ENCODE assay signal across 10 cellular contexts in the genomic region with DNA sequence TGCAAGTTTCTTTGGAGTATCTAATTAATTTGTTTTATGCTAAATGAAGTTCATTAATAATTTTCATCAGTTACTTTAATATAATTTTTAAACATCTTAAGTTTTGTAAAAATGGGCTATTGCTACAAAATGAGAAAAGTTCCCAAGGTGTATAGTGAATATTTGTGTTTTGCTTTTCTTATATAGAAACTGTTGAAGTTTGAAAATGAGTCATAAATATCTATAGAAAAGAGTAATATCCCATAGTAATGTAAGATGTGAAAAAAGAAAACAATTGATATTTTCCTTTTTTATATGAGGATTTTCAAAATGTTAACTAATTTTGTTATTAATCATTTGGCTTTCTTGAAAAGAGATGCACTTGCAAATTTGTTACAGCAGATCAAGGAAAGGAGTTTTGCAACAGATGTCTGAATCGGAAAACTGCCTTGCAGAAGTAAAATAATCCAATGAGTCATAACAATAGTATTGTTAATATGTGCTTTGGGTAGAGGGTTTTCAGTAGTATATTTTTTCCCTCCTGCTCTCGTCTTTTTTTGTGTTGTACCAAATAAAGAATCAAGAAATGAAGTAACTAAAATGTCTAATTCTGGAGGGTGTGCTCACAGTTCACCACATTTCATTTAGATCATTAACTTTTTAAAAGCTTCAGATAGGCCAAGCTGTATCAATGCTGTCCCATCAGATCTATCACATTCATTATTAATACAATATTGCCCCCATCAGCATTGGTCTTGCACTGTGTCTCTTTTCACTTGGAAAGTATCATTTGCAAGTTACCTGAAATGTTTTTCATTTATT. TPM values are rescaled to one million over a fixed set of nuclear protein-coding genes. Genes with fewer than 3 reads are reported as not detected.
DNase-seq lines count a peak whose midpoint lies in the region; ATAC-seq and TF ChIP-seq lines count a peak whose summit lies in the region.
"Had no signal": no experiment of that assay in that cellular context is flagged by ENCODE, and none has a peak within 500 bp of the region (broad histone marks: within the 10 kb centered on the region; RNA-seq: fewer than 3 reads in every experiment).

No MANE protein-coding gene starts in this region.

- H4K8ac ChIP-seq in H9 (replicated peaks; ENCODE audit: insufficient read length, low read depth, low read length): no peak overlapping the region

- 0 out of 3 replicates have a peak, but pooled peaks have one; percentile 10 for TF ChIP-seq CTCF in H9 (conservative IDR thresholded peaks at IDR 0.05)
- peak; percentile 11 for TF ChIP-seq CTCF in hepatocyte (IDR thresholded peaks at IDR 0.05; ENCODE audit: poor library complexity)
- TF ChIP-seq CTCF in spleen (IDR thresholded peaks at IDR 0.05 in 8 of 11, conservative IDR thresholded peaks at IDR 0.05 in 3 of 11): no peak

- H3K27me3 ChIP-seq in H9 (ENCODE audit: insufficient read depth, low read length) (no peaks in the 10 kb centered on the region), hepatocyte (no peaks in the 10 kb centered on the region), spleen (replicated peaks in 1 of 7) (no peaks in the 10 kb centered on the region)
- H3K27me3 ChIP-seq: esophagus squamous epithelium had no signal

- DNase-seq in H9 (no peak), HT1080 (ENCODE audit: low read depth) (peak; percentile 65), hepatocyte (ENCODE audit: low spot score) (no peak), spleen (no peak), HT-29 (ENCODE audit: low spot score) (no peak), NCI-H146 (lab: John Stamatoyannopoulos, UW) (no peak)
- no peak for DNase-seq in activated naive CD8-positive, alpha-beta T cell treated with anti-CD3 and anti-CD28 coated beads, Interleukin-2, amount 50 U/mL, for 24 hours
- DNase-seq: activated B cell treated with CpG ODN at 0.5 μM for 24 hours, esophagus squamous epithelium had no signal

- no peak overlapping the region for H2BK5ac ChIP-seq in H9 (ENCODE audit: insufficient read length, low read length)

- no peak overlapping the region for H3K56ac ChIP-seq in H9 (ENCODE audit: insufficient read length, low read depth, low read length)

- H3K14ac ChIP-seq in H9 (ENCODE audit: insufficient read depth, low read length): no peak overlapping the region

- no CpG with 5 or more reads among the region's 2 CpGs for WGBS in H9 (ENCODE audit: extremely low coverage, insufficient read length, low lambda C conversion rate)
- 77% methylated on average over 2 of the region's 2 CpGs for WGBS in hepatocyte (ENCODE audit: low lambda C conversion rate, missing lambda C conversion rate)
- WGBS in spleen, 5 donors: 43 to 75% (median 54%) methylated on average over 2 of the region's 2 CpGs

- H3K4me3 Mint-ChIP-seq in H9: no peak overlapping the region
- no peak overlapping the region for H3K4me3 Mint-ChIP-seq in activated naive CD8-positive, alpha-beta T cell treated with anti-CD3 and anti-CD28 coated beads, Interleukin-2, amount 50 U/mL, for 24 hours
- H3K4me3 Mint-ChIP-seq: activated B cell treated with CpG ODN at 0.5 μM for 24 hours had no signal

- intact Hi-C loops in spleen (cut with DNase I; ENCODE audit: low total_unique reads): no loop called here

- no peak overlapping the region for H2BK15ac ChIP-seq in H9 (ENCODE audit: low read depth, low read length)

- H3K9me2 ChIP-seq in hepatocyte (replicated peaks; ENCODE audit: insufficient read depth): no peaks in the 10 kb centered on the region

- no peak overlapping the region for H4K5ac ChIP-seq in H9 (ENCODE audit: insufficient read length, low read depth, low read length)

- H3K79me2 ChIP-seq in H9 (ENCODE audit: insufficient read depth, low read length): no peaks in the 10 kb centered on the region
- H3K79me2 ChIP-seq in hepatocyte: no peaks in the 10 kb centered on the region

- H3K27me3 Mint-ChIP-seq in H9 (ENCODE audit: low read depth): no peaks in the 10 kb centered on the region
- no peaks in the 10 kb centered on the region for H3K27me3 Mint-ChIP-seq in activated naive CD8-positive, alpha-beta T cell treated with anti-CD3 and anti-CD28 coated beads, Interleukin-2, amount 50 U/mL, for 24 hours
- H3K27me3 Mint-ChIP-seq: activated B cell treated with CpG ODN at 0.5 μM for 24 hours had no signal

- H3K9me3 ChIP-seq in H9 (ENCODE audit: control insufficient read depth, low read depth, low read length): no peaks in the 10 kb centered on the region
- no peaks in the 10 kb centered on the region for H3K9me3 ChIP-seq in hepatocyte (ENCODE audit: low read depth)
- H3K9me3 ChIP-seq in spleen: no peaks in the 10 kb centered on the region
- H3K9me3 ChIP-seq: esophagus squamous epithelium had no signal

- no peak overlapping the region for H3T11ph ChIP-seq in H9 (ENCODE audit: low read length)

- no peak overlapping the region for H4K91ac ChIP-seq in H9 (ENCODE audit: insufficient read length, low read depth, low read length)

- no peak overlapping the region for H2BK20ac ChIP-seq in H9 (ENCODE audit: low read depth, low read length, poor library complexity, severe bottlenecking)

- no peak overlapping the region for H2BK120ac ChIP-seq in H9 (ENCODE audit: low read depth, low read length, poor library complexity, severe bottlenecking)

- H3K79me1 ChIP-seq in H9 (ENCODE audit: insufficient read depth, low read depth, low read length, poor library complexity, severe bottlenecking): no peaks in the 10 kb centered on the region

- TF ChIP-seq POLR2A in spleen (IDR thresholded peaks at IDR 0.05): no peak

- H3K36me3 Mint-ChIP-seq in H9 (ENCODE audit: insufficient read depth in 1 of 3, low read depth in 3 of 3): peaks cover 0 to 2% (median 0%) of the 10 kb centered on the region in 3 experiments; a peak in 2 of 7 replicates
- H3K36me3 Mint-ChIP-seq in activated naive CD8-positive, alpha-beta T cell treated with anti-CD3 and anti-CD28 coated beads, Interleukin-2, amount 50 U/mL, for 24 hours (ENCODE audit: low read depth): no peaks in the 10 kb centered on the region

- peak; percentile 89 for ATAC-seq in GM18517 (IDR thresholded peaks at IDR 0.05; ENCODE audit: unreplicated experiment)
- no peak for ATAC-seq in activated naive CD8-positive, alpha-beta T cell treated with anti-CD3 and anti-CD28 coated beads, Interleukin-2, amount 50 U/mL, for 24 hours

- H3K4me2 ChIP-seq in H9 (ENCODE audit: insufficient read depth, insufficient read length, low read length): no peak overlapping the region
- H3K4me2 ChIP-seq in hepatocyte: no peak overlapping the region

- H3K9ac ChIP-seq in H9 (ENCODE audit: extremely low read depth, insufficient read length, low read length): no peak overlapping the region

- no peak overlapping the region for H3K27ac Mint-ChIP-seq in H9
- H3K27ac Mint-ChIP-seq in activated naive CD8-positive, alpha-beta T cell treated with anti-CD3 and anti-CD28 coated beads, Interleukin-2, amount 50 U/mL, for 24 hours: no peak overlapping the region
- H3K27ac Mint-ChIP-seq: activated B cell treated with CpG ODN at 0.5 μM for 24 hours had no signal

- no peak overlapping the region for H3K4ac ChIP-seq in H9 (ENCODE audit: low read depth, low read length)

- no peak overlapping the region for H3K4me3 ChIP-seq in hepatocyte
- no peak overlapping the region for H3K4me3 ChIP-seq in spleen
- H3K4me3 ChIP-seq: esophagus squamous epithelium had no signal

- H3K23me2 ChIP-seq in H9 (ENCODE audit: insufficient read length, low read depth, low read length, poor library complexity, severe bottlenecking): no peaks in the 10 kb centered on the region

- no peak overlapping the region for H2AFZ ChIP-seq in H9 (ENCODE audit: low read length)
- H2AFZ ChIP-seq in hepatocyte: no peak overlapping the region

- H4K20me1 ChIP-seq in H9 (ENCODE audit: control insufficient read depth, insufficient read depth, insufficient read length): no peaks in the 10 kb centered on the region
- no peaks in the 10 kb centered on the region for H4K20me1 ChIP-seq in hepatocyte (ENCODE audit: insufficient read depth, poor library complexity, severe bottlenecking)

- H3K36me3 ChIP-seq in hepatocyte (replicated peaks; ENCODE audit: insufficient read depth, low read depth) (no peaks in the 10 kb centered on the region), spleen (peaks cover 0 to 6% (median 0%) of the 10 kb centered on the region in 6 donors)

- H2BK12ac ChIP-seq in H9 (ENCODE audit: insufficient read length, low read depth, low read length): no peak overlapping the region

- H3K4me1 ChIP-seq in H9 (ENCODE audit: insufficient read depth, low read length) (no peaks in the 10 kb centered on the region; the same call in 1 of the 2 replicates), hepatocyte (ENCODE audit: insufficient read depth) (no peaks in the 10 kb centered on the region), spleen (peaks cover 0 to 2% (median 0%) of the 10 kb centered on the region in 6 donors)
- H3K4me1 ChIP-seq: esophagus squamous epithelium had no signal

- H3K23ac ChIP-seq in H9 (ENCODE audit: insufficient read length, low read depth, low read length): no peak overlapping the region

- no peaks in the 10 kb centered on the region for H3K9me3 Mint-ChIP-seq in H9
- no peaks in the 10 kb centered on the region for H3K9me3 Mint-ChIP-seq in activated naive CD8-positive, alpha-beta T cell treated with anti-CD3 and anti-CD28 coated beads, Interleukin-2, amount 50 U/mL, for 24 hours
- H3K9me3 Mint-ChIP-seq: activated B cell treated with CpG ODN at 0.5 μM for 24 hours had no signal

- H3K4me1 Mint-ChIP-seq in H9: peaks cover 9 to 10% of the 10 kb centered on the region in 2 experiments
- H3K4me1 Mint-ChIP-seq in activated naive CD8-positive, alpha-beta T cell treated with anti-CD3 and anti-CD28 coated beads, Interleukin-2, amount 50 U/mL, for 24 hours: no peaks in the 10 kb centered on the region

- no peak overlapping the region for H2AK5ac ChIP-seq in H9 (ENCODE audit: insufficient read length, low read length)

- no peak overlapping the region for H3K18ac ChIP-seq in H9 (ENCODE audit: insufficient read length, low read depth, low read length)

- H3K27ac ChIP-seq in H9 (ENCODE audit: insufficient read length, low read depth, low read length) (no peak overlapping the region), hepatocyte (no peak overlapping the region), spleen (no peak overlapping the region)
- H3K27ac ChIP-seq: esophagus squamous epithelium had no signal

RNA-seq across cellular contexts. Expression of a gene that starts 15.5 kb away (rescaled TPM):
- total RNA-seq in H9 (2021) (1.2 and 1.8 TPM in 2 replicates), hepatocyte (3.3 and 4.7 TPM in 2 replicates), spleen (1 to 10 TPM; 3.2 to 5.8 (median 4.8) TPM)
- 1.2 and 3.2 TPM in 2 replicates for total RNA-seq in HT1080 (2014; rRNA removed; shearing (Covaris generic))
- polyA plus RNA-seq in HT1080 (2015; cell fraction: cytosol; rRNA removed): 3.3 and 3.5 TPM in 2 replicates
- 2.2 and 2.3 TPM in 2 replicates for polyA plus RNA-seq in HT1080 (2015; cell fraction: nucleus; rRNA removed)
- polyA plus RNA-seq in hepatocyte (1.1 and 1.2 TPM in 2 replicates), spleen (1 to 10 TPM in 1 of 3 donors, under 1 TPM in 2; 0.78 to 2.4 (median 0.88) TPM)
- 0.37 and 0.51 TPM in 2 replicates for total RNA-seq in HT-29 (2014; rRNA removed; shearing (Covaris generic))

RNA-seq across cellular contexts. Expression of a gene that starts 30.2 kb away (rescaled TPM):
- total RNA-seq in H9 (2021): 53.6 and 53.7 TPM in 2 replicates
- 29.8 and 31.7 TPM in 2 replicates for total RNA-seq in HT1080 (2014; rRNA removed; shearing (Covaris generic))
- 18.8 and 21.1 TPM in 2 replicates for polyA plus RNA-seq in HT1080 (2015; cell fraction: cytosol; rRNA removed)
- polyA plus RNA-seq in HT1080 (2015; cell fraction: nucleus; rRNA removed): 27.2 and 34.5 TPM in 2 replicates
- 20.0 and 22.6 TPM in 2 replicates for total RNA-seq in hepatocyte
- 14.4 and 15.7 TPM in 2 replicates for polyA plus RNA-seq in hepatocyte
- total RNA-seq in spleen: 10 to 100 TPM; 11.6 to 19.0 (median 16.4) TPM
- polyA plus RNA-seq in spleen: 1 to 10 TPM; 6.3 to 8.5 (median 7.9) TPM
- total RNA-seq in HT-29 (2014; rRNA removed; shearing (Covaris generic)): 14.1 and 14.6 TPM in 2 replicates

RNA-seq across cellular contexts. Expression of a gene that starts 55.8 kb away (rescaled TPM):
- 99.8 and 112 TPM in 2 replicates for total RNA-seq in H9 (2021)
- 63.8 and 79.4 TPM in 2 replicates for total RNA-seq in HT1080 (2014; rRNA removed; shearing (Covaris generic))
- 98.4 and 152 TPM in 2 replicates for polyA plus RNA-seq in HT1080 (2015; cell fraction: cytosol; rRNA removed)
- polyA plus RNA-seq in HT1080 (2015; cell fraction: nucleus; rRNA removed): 152 and 212 TPM in 2 replicates
- 163 and 216 TPM in 2 replicates for total RNA-seq in hepatocyte
- polyA plus RNA-seq in hepatocyte: 54.5 and 56.7 TPM in 2 replicates
- total RNA-seq in spleen: 10 to 100 TPM; 40.1 to 62.5 (median 58.4) TPM
- polyA plus RNA-seq in spleen: 10 to 100 TPM in 1 of 3 donors, 1 to 10 TPM in 2; 8.9 to 13.3 (median 9.4) TPM
- 43.2 and 45.7 TPM in 2 replicates for total RNA-seq in HT-29 (2014; rRNA removed; shearing (Covaris generic))
- total RNA-seq: activated B cell treated with CpG ODN at 0.5 μM for 24 hours had no signal

Comparison
In these comparisons a context has a peak if more than half of its experiments do, and no peak if none do; other contexts are left out.
1. CTCF ChIP-seq: peak in H9 (single experiment) and hepatocyte (single experiment); none in spleen (0 of 11).